ENCODE assay signal across 18 cellular contexts in the genomic region with DNA sequence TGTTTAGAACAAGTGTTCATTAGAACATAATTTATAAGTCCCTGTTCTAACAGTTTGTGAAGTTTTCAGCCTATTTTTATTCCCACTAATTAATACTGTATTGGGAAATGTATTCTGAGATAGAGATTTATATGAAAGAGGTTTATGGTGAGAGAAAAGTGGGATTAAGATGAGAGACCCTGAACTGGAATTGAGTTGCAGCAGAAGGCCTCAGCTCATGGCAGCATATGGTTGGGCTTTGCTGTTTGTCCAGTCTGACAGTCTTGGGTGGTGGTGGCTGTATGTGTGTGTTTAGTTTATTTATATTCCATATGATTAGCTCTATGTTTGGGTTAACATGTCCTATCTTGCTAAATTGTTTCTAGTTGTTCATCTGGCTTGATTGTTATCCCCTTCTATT.
DNase-seq lines count a peak whose midpoint lies in the region; ATAC-seq, FAIRE-seq and TF ChIP-seq lines count a peak whose summit lies in the region.
"Had no signal": no experiment of that assay in that cellular context is flagged by ENCODE, and none has a peak within 500 bp of the region (broad histone marks: within the 10 kb centered on the region; RNA-seq: fewer than 3 reads in every experiment).

No MANE protein-coding gene starts in this region.

- no peak overlapping the region for H3K9ac ChIP-seq in Karpas-422 (ENCODE audit: low read length)
- H3K9ac ChIP-seq: BLaER1 had no signal

- ATAC-seq in HG03139 (IDR thresholded peaks at IDR 0.05; ENCODE audit: unreplicated experiment) (no peak), left lung (no peak)
- ATAC-seq: CD8-positive, alpha-beta T cell; GM23338; T-helper 17 cell had no signal

- intact Hi-C loops in left lung (cut with DNase I) = no loop called here

- H3K4me3 ChIP-seq in Karpas-422 (ENCODE audit: low read length) (no peak overlapping the region), left lung (no peak overlapping the region)
- H3K4me3 ChIP-seq: BLaER1, GM23338 had no signal

- no peaks in the 10 kb centered on the region for H3K9me2 ChIP-seq in Karpas-422 (replicated peaks; ENCODE audit: insufficient read depth, low read length)

- H3K36me3 ChIP-seq in Karpas-422 (ENCODE audit: insufficient read depth, low read length) (no peaks in the 10 kb centered on the region), left lung (no peaks in the 10 kb centered on the region)
- H3K36me3 ChIP-seq: BLaER1 had no signal

- DNase-seq in NCI-H1105 treated with DMSO at 0.1 percent for 48 hours (lab: John Stamatoyannopoulos, UW) (peak; percentile 25), NCI-H1105 (lab: John Stamatoyannopoulos, UW) (no peak), Karpas-422 (no peak), NCI-H510A treated with DMSO at 0.1 percent for 48 hours (lab: John Stamatoyannopoulos, UW) (peak; percentile 35), kidney glomerular epithelial cell (lab: John Stamatoyannopoulos, UW) (no peak), left lung (no peak)
- DNase-seq: 8988T; CD8-positive, alpha-beta T cell; NCI-H1436 treated with DMSO at 0.1 percent for 48 hours; NCI-H2081 treated with DMSO at 0.1 percent for 48 hours; NCI-H226; OCI-M1; T-helper 17 cell had no signal

- no peak for TF ChIP-seq CTCF in left lung (IDR thresholded peaks at IDR 0.05)

- H3K9me3 ChIP-seq in Karpas-422 (ENCODE audit: low read length) (no peaks in the 10 kb centered on the region), left lung (no peaks in the 10 kb centered on the region)
- H3K9me3 ChIP-seq: BLaER1 had no signal

- H3K27me3 ChIP-seq in Karpas-422 (ENCODE audit: low read length) (no peaks in the 10 kb centered on the region), left lung (no peaks in the 10 kb centered on the region)
- H3K27me3 ChIP-seq: BLaER1 had no signal

- H3K4me1 ChIP-seq in Karpas-422 (ENCODE audit: low read length) (0 out of 2 replicates have a peak, but pooled peaks cover 2% of the 10 kb centered on the region), left lung (no peaks in the 10 kb centered on the region)
- H3K4me1 ChIP-seq: BLaER1 had no signal

- H3K4me2 ChIP-seq in Karpas-422 (ENCODE audit: low read depth, low read length, poor library complexity, severe bottlenecking) = no peak overlapping the region
- H3K4me2 ChIP-seq: BLaER1, GM23338 had no signal

- H3K27ac ChIP-seq in Karpas-422 (ENCODE audit: low read length) (no peak overlapping the region), left lung (no peak overlapping the region)
- H3K27ac ChIP-seq: BLaER1 had no signal

- FAIRE-seq in endometrium (lab: Jason Lieb, UNC) = peak; percentile 37
- FAIRE-seq: HTR-8/SVneo had no signal

- no peaks in the 10 kb centered on the region for H3K79me2 ChIP-seq in Karpas-422 (ENCODE audit: low read length)

- H2AFZ ChIP-seq in Karpas-422 (ENCODE audit: low read length) = peak overlapping the region; percentile 77
- H2AFZ ChIP-seq: GM23338 had no signal

- H4K20me1 ChIP-seq in Karpas-422 (ENCODE audit: insufficient read depth, low read depth, low read length) = no peaks in the 10 kb centered on the region
- H4K20me1 ChIP-seq: BLaER1 had no signal

Comparison
In these comparisons a context has a peak if more than half of its experiments do, and no peak if none do; other contexts are left out.
1. DNase-seq: peak in NCI-H1105 treated with DMSO at 0.1 percent for 48 hours (single experiment) and NCI-H510A treated with DMSO at 0.1 percent for 48 hours (single experiment); none in NCI-H1105 (single experiment), Karpas-422 (single experiment), kidney glomerular epithelial cell (single experiment) and left lung (0 of 2).